31 cellular contexts compared by ENCODE assay signal in genomic region chr18:6607348-6607747, GRCh38.
A peak's percentile ranks its signal among the peaks of the same experiment; 100 is the strongest.
DNase-seq lines count a peak whose midpoint lies in the region; ATAC-seq and TF ChIP-seq lines count a peak whose summit lies in the region.
"Had no signal": no experiment of that assay in that cellular context is flagged by ENCODE, and none has a peak within 500 bp of the region (broad histone marks: within the 10 kb centered on the region; RNA-seq: fewer than 3 reads in every experiment).

No MANE protein-coding gene starts in this region.

- H3K4me3 Mint-ChIP-seq in nephron, result no peak overlapping the region
- H3K4me3 Mint-ChIP-seq: activated CD4-positive, alpha-beta memory T cell treated with anti-CD3 and anti-CD28 coated beads for 36 hours; CD14-positive monocyte; central memory CD8-positive, alpha-beta T cell; dendritic cell treated with granulocyte-macrophage colony-stimulating factor and Interleukin-4, amounts not matched to agents 40 ng/mL and 50 ng/mL, for 4 days; memory B cell; neural crest cell had no signal

- intact Hi-C loops in right cardiac atrium (cut with DNase I), result no loop called here

- H3K4me3 ChIP-seq in right cardiac atrium (ENCODE audit: low read length), result no peak overlapping the region
- H3K4me3 ChIP-seq: right lobe of liver, upper lobe of left lung had no signal

- peak; percentile 26 for DNase-seq in NCI-H748 (lab: John Stamatoyannopoulos, UW; ENCODE audit: unreplicated experiment)
- DNase-seq in NCI-H748 treated with DMSO at 0.1 percent for 48 hours (lab: John Stamatoyannopoulos, UW), result no peak
- DNase-seq in RPMI8226, result peak; percentile 62
- no peak for DNase-seq in right cardiac atrium
- DNase-seq in SK-N-DZ (ENCODE audit: low spot score), result no peak
- DNase-seq in D341Med (ENCODE audit: low spot score), result no peak
- DNase-seq: activated CD4-positive, alpha-beta memory T cell treated with anti-CD3 and anti-CD28 coated beads for 36 hours; activated CD4-positive, alpha-beta T cell treated with anti-CD3 and anti-CD28 coated beads for 1 hour; activated CD8-positive, alpha-beta memory T cell treated with anti-CD3 and anti-CD28 coated beads, Interleukin-2, amount 50 U/mL, for 4 hours; activated naive CD4-positive, alpha-beta T cell; Calu3; glutamatergic neuron; GOT3; Kasumi-1; NCI-H1436 treated with DMSO at 0.1 percent for 48 hours; right lobe of liver; SIG-M5; stimulated activated CD4-positive, alpha-beta T cell treated with anti-CD3 and anti-CD28 coated beads, Interleukin-12 subunit alpha, Interleukin-12 subunit beta, amount 100 ng/mL, for 4 hours; stimulated activated CD4-positive, alpha-beta T cell treated with anti-CD3 and anti-CD28 coated beads, Interleukin-4, amount 100 ng/mL, for 24 hours; SW 1271; upper lobe of left lung had no signal

- ATAC-seq in right cardiac atrium (no peak), HG02610 (IDR thresholded peaks at IDR 0.05; ENCODE audit: unreplicated experiment) (no peak)
- ATAC-seq: esophagus mucosa, left lobe of liver, right lobe of liver had no signal

- no peaks in the 10 kb centered on the region for H3K36me3 Mint-ChIP-seq in nephron (ENCODE audit: low read depth)
- H3K36me3 Mint-ChIP-seq: activated CD4-positive, alpha-beta memory T cell treated with anti-CD3 and anti-CD28 coated beads for 36 hours; CD14-positive monocyte; memory B cell had no signal

- no peaks in the 10 kb centered on the region for H3K27me3 ChIP-seq in right cardiac atrium (ENCODE audit: control insufficient read depth, insufficient read depth)
- H3K27me3 ChIP-seq: right lobe of liver, upper lobe of left lung had no signal

- H3K9me3 Mint-ChIP-seq in nephron, result peaks cover 5% of the 10 kb centered on the region

- 59% methylated on average over 6 of the region's 6 CpGs for WGBS in right cardiac atrium

- peaks cover 7% of the 10 kb centered on the region for H3K27me3 Mint-ChIP-seq in nephron (ENCODE audit: low read depth)
- H3K27me3 Mint-ChIP-seq: activated CD4-positive, alpha-beta memory T cell treated with anti-CD3 and anti-CD28 coated beads for 36 hours; central memory CD8-positive, alpha-beta T cell; dendritic cell treated with granulocyte-macrophage colony-stimulating factor and Interleukin-4, amounts not matched to agents 40 ng/mL and 50 ng/mL, for 4 days; memory B cell had no signal

- no peak overlapping the region for H3K27ac ChIP-seq in right cardiac atrium (ENCODE audit: low read length)
- H3K27ac ChIP-seq: HL-60, right lobe of liver had no signal

- peaks cover 51% of the 10 kb centered on the region for H3K4me1 Mint-ChIP-seq in nephron
- H3K4me1 Mint-ChIP-seq: CD14-positive monocyte; central memory CD8-positive, alpha-beta T cell; memory B cell had no signal

- H3K4me1 ChIP-seq in right cardiac atrium (ENCODE audit: control insufficient read depth, insufficient read depth, low read length), result no peaks in the 10 kb centered on the region
- H3K4me1 ChIP-seq: right lobe of liver had no signal

- H3K9me3 ChIP-seq in right cardiac atrium (ENCODE audit: control insufficient read depth, low read length), result no peaks in the 10 kb centered on the region
- H3K9me3 ChIP-seq: right lobe of liver, upper lobe of left lung had no signal

- no peak for TF ChIP-seq CTCF in nephron (IDR thresholded peaks at IDR 0.05; ENCODE audit: unreplicated experiment in 3 of 3)

- H3K27ac Mint-ChIP-seq in nephron, result peak overlapping the region in 2 of 3 experiments; percentile 32 to 72
- H3K27ac Mint-ChIP-seq: activated CD4-positive, alpha-beta memory T cell treated with anti-CD3 and anti-CD28 coated beads for 36 hours; CD14-positive monocyte; dendritic cell treated with granulocyte-macrophage colony-stimulating factor and Interleukin-4, amounts not matched to agents 40 ng/mL and 50 ng/mL, for 4 days; memory B cell had no signal

Comparison
In these comparisons a context has a peak if more than half of its experiments do, and no peak if none do; other contexts are left out.
1. DNase-seq: peak in NCI-H748 (single experiment) and RPMI8226 (single experiment); none in NCI-H748 treated with DMSO at 0.1 percent for 48 hours (single experiment), right cardiac atrium (0 of 3), SK-N-DZ (single experiment) and D341Med (single experiment).